In genomic region chr10:65273063-65273462, GRCh38 we compare ENCODE assay signal across 19 cellular contexts.
"Had no signal": no experiment of that assay in that cellular context is flagged by ENCODE, and none has a peak within 500 bp of the region (broad histone marks: within the 10 kb centered on the region; RNA-seq: fewer than 3 reads in every experiment).

No MANE protein-coding gene starts in this region.

- H3K9me3 ChIP-seq: esophagus muscularis mucosa, pancreas had no signal

- H3K4me1 ChIP-seq: esophagus muscularis mucosa, gastroesophageal sphincter, pancreas, stomach had no signal

- H3K36me3 ChIP-seq: esophagus muscularis mucosa, gastroesophageal sphincter, pancreas, stomach had no signal

- H3K27me3 ChIP-seq: dorsolateral prefrontal cortex, esophagus muscularis mucosa, gastroesophageal sphincter, pancreas, stomach had no signal

- DNase-seq: cortex of kidney; dorsolateral prefrontal cortex; effector memory CD4-positive, alpha-beta T cell; glutamatergic neuron; islet precursor cell; mammary epithelial cell; natural killer cell; occipital lobe; pancreas; right cardiac atrium; small intestine; stimulated activated CD4-positive, alpha-beta T cell treated with anti-CD3 and anti-CD28 coated beads, Interleukin-12 subunit alpha, Interleukin-12 subunit beta, amount 100 ng/mL, for 4 hours; stimulated activated naive CD4-positive, alpha-beta T cell; stomach; substantia nigra; trophoblast cell had no signal

- H3K27ac ChIP-seq: dorsolateral prefrontal cortex, epithelial cell of prostate, esophagus muscularis mucosa, gastroesophageal sphincter, pancreas, stomach had no signal

- H3K4me3 ChIP-seq: dorsolateral prefrontal cortex, esophagus muscularis mucosa, gastroesophageal sphincter, pancreas, stomach had no signal
